In genomic region chr2:77725045-77725444, GRCh38 we compare ENCODE assay signal across 39 cellular contexts.
"Had no signal": no experiment of that assay in that cellular context is flagged by ENCODE, and none has a peak within 500 bp of the region (broad histone marks: within the 10 kb centered on the region; RNA-seq: fewer than 3 reads in every experiment).

No MANE protein-coding gene starts in this region.

- H3K4me1 Mint-ChIP-seq: activated naive CD4-positive, alpha-beta T cell treated with anti-CD3 and anti-CD28 coated beads, Interleukin-2, amount 10 ng/mL, durations not matched to agents 7 days and 5 days; activated naive CD4-positive, alpha-beta T cell treated with anti-CD3 and anti-CD28 coated beads, Interleukin-2, amount 50 U/mL, for 24 hours; activated naive CD8-positive, alpha-beta T cell treated with anti-CD3 and anti-CD28 coated beads for 36 hours; activated naive CD8-positive, alpha-beta T cell treated with anti-CD3 and anti-CD28 coated beads, Interleukin-2, amount 10 ng/mL, durations not matched to agents 7 days and 5 days; activated naive CD8-positive, alpha-beta T cell treated with anti-CD3 and anti-CD28 coated beads, Interleukin-2, amount 50 U/mL, for 24 hours; activated T-helper 17 cell treated with anti-CD3 and anti-CD28 coated beads, Interleukin-2, amount 50 U/mL, for 72 hours; brain; central memory CD8-positive, alpha-beta T cell had no signal

- H3K36me3 Mint-ChIP-seq: activated naive CD4-positive, alpha-beta T cell treated with anti-CD3 and anti-CD28 coated beads, Interleukin-2, amount 10 ng/mL, durations not matched to agents 7 days and 5 days; activated naive CD4-positive, alpha-beta T cell treated with anti-CD3 and anti-CD28 coated beads, Interleukin-2, amount 50 U/mL, for 24 hours; activated naive CD4-positive, alpha-beta T cell treated with anti-CD3 and anti-CD28 coated beads, Interleukin-2, amount 50 U/mL, for 72 hours; activated naive CD8-positive, alpha-beta T cell; activated naive CD8-positive, alpha-beta T cell treated with anti-CD3 and anti-CD28 coated beads for 36 hours; activated naive CD8-positive, alpha-beta T cell treated with anti-CD3 and anti-CD28 coated beads, Interleukin-2, amount 10 ng/mL, durations not matched to agents 7 days and 5 days; brain had no signal

- H3K4me3 Mint-ChIP-seq: activated naive CD4-positive, alpha-beta T cell treated with anti-CD3 and anti-CD28 coated beads for 36 hours; activated naive CD4-positive, alpha-beta T cell treated with anti-CD3 and anti-CD28 coated beads, Interleukin-2, amount 10 ng/mL, durations not matched to agents 7 days and 5 days; activated naive CD4-positive, alpha-beta T cell treated with anti-CD3 and anti-CD28 coated beads, Interleukin-2, amount 50 U/mL, for 24 hours; activated naive CD8-positive, alpha-beta T cell; activated naive CD8-positive, alpha-beta T cell treated with anti-CD3 and anti-CD28 coated beads for 36 hours; activated naive CD8-positive, alpha-beta T cell treated with anti-CD3 and anti-CD28 coated beads, Interleukin-2, amount 10 ng/mL, durations not matched to agents 7 days and 5 days; activated naive CD8-positive, alpha-beta T cell treated with anti-CD3 and anti-CD28 coated beads, Interleukin-2, amount 50 U/mL, for 24 hours; activated T-cell treated with anti-CD3 and anti-CD28 coated beads, Interleukin-2, amount 50 U/mL, for 24 hours; activated T-cell treated with anti-CD3 and anti-CD28 coated beads, Interleukin-2, amount 50 U/mL, for 4 hours; activated T-cell treated with anti-CD3 and anti-CD28 coated beads, Interleukin-2, amount 50 U/mL, for 72 hours; activated T-helper 1 cell treated with anti-CD3 and anti-CD28 coated beads, Interleukin-12 subunit alpha, Interleukin-12 subunit beta, Interleukin-2, Interleukin-4 antibody, amounts not matched to agents 30 ng/mL and 10 ng/mL and 1 ng/mL, durations not matched to agents 14 hours and 24 hours and 36 hours; activated T-helper 17 cell treated with anti-CD3 and anti-CD28 coated beads, Interleukin-2, amount 50 U/mL, for 72 hours; brain; central memory CD8-positive, alpha-beta T cell had no signal

- H3K9me3 ChIP-seq: adrenal gland, ascending aorta, body of pancreas had no signal

- H3K36me3 ChIP-seq: adrenal gland, ascending aorta, brain microvascular endothelial cell, breast epithelium, cardiac muscle cell had no signal

- H3K4me3 ChIP-seq: adrenal gland, ascending aorta, body of pancreas, breast epithelium, cardiac muscle cell had no signal

- DNase-seq: activated effector memory CD4-positive, alpha-beta T cell treated with anti-CD3 and anti-CD28 coated beads, Interleukin-2, amount 50 U/mL, for 16 hours; activated effector memory CD4-positive, alpha-beta T cell treated with Interleukin-2 at 50 U/mL for 16 hours; activated gamma-delta T cell; activated gamma-delta T cell treated with Interleukin-2 at 50 U/mL for 16 hours; activated naive CD4-positive, alpha-beta T cell; activated naive CD4-positive, alpha-beta T cell treated with anti-CD3 and anti-CD28 coated beads for 36 hours; activated naive CD4-positive, alpha-beta T cell treated with anti-CD3 and anti-CD28 coated beads, Interleukin-2, amount 10 ng/mL, durations not matched to agents 7 days and 5 days; activated naive CD4-positive, alpha-beta T cell treated with anti-CD3 and anti-CD28 coated beads, Interleukin-2, amount 50 U/mL, for 16 hours; activated naive CD4-positive, alpha-beta T cell treated with Interleukin-2 at 50 U/mL for 16 hours; activated naive CD8-positive, alpha-beta T cell treated with anti-CD3 and anti-CD28 coated beads for 36 hours; activated naive CD8-positive, alpha-beta T cell treated with anti-CD3 and anti-CD28 coated beads, Interleukin-2, amount 10 ng/mL, durations not matched to agents 7 days and 5 days; activated naive CD8-positive, alpha-beta T cell treated with anti-CD3 and anti-CD28 coated beads, Interleukin-2, amount 50 U/mL, for 24 hours; activated T-cell treated with anti-CD3 and anti-CD28 coated beads, Interleukin-2, amount 50 U/mL, for 24 hours; activated T-cell treated with anti-CD3 and anti-CD28 coated beads, Interleukin-2, amount 50 U/mL, for 4 hours; activated T-cell treated with anti-CD3 and anti-CD28 coated beads, Interleukin-2, amount 50 U/mL, for 48 hours; activated T-cell treated with anti-CD3 and anti-CD28 coated beads, Interleukin-2, amount 50 U/mL, for 72 hours; adrenal gland; amniotic stem cell; amygdala; anterior cingulate cortex; aorta; body of pancreas; brain microvascular endothelial cell; caudate nucleus; central memory CD4-positive, alpha-beta T cell; cerebellar nuclear complex had no signal

- FAIRE-seq: astrocyte, bronchial epithelial cell had no signal

- H3K27ac ChIP-seq: adrenal gland, ascending aorta, body of pancreas, brain microvascular endothelial cell, breast epithelium, cardiac muscle cell had no signal

- ATAC-seq: activated naive CD4-positive, alpha-beta T cell treated with anti-CD3 and anti-CD28 coated beads, Interleukin-2, amount 50 U/mL, for 72 hours; activated naive CD8-positive, alpha-beta T cell treated with anti-CD3 and anti-CD28 coated beads, Interleukin-2, amount 50 U/mL, for 24 hours; activated T-cell treated with anti-CD3 and anti-CD28 coated beads, Interleukin-2, amount 50 U/mL, for 4 hours; activated T-cell treated with anti-CD3 and anti-CD28 coated beads, Interleukin-2, amount 50 U/mL, for 72 hours; activated T-helper 17 cell treated with anti-CD3 and anti-CD28 coated beads, Interleukin-2, amount 50 U/mL, for 72 hours; body of pancreas had no signal

- H3K27ac Mint-ChIP-seq: activated naive CD4-positive, alpha-beta T cell treated with anti-CD3 and anti-CD28 coated beads for 36 hours; activated naive CD4-positive, alpha-beta T cell treated with anti-CD3 and anti-CD28 coated beads, Interleukin-2, amount 10 ng/mL, durations not matched to agents 7 days and 5 days; activated naive CD4-positive, alpha-beta T cell treated with anti-CD3 and anti-CD28 coated beads, Interleukin-2, amount 50 U/mL, for 24 hours; activated naive CD4-positive, alpha-beta T cell treated with anti-CD3 and anti-CD28 coated beads, Interleukin-2, amount 50 U/mL, for 72 hours; activated naive CD8-positive, alpha-beta T cell; activated naive CD8-positive, alpha-beta T cell treated with anti-CD3 and anti-CD28 coated beads for 36 hours; activated naive CD8-positive, alpha-beta T cell treated with anti-CD3 and anti-CD28 coated beads, Interleukin-2, amount 10 ng/mL, durations not matched to agents 7 days and 5 days; activated naive CD8-positive, alpha-beta T cell treated with anti-CD3 and anti-CD28 coated beads, Interleukin-2, amount 50 U/mL, for 24 hours; activated T-cell treated with anti-CD3 and anti-CD28 coated beads, Interleukin-2, amount 50 U/mL, for 24 hours; activated T-cell treated with anti-CD3 and anti-CD28 coated beads, Interleukin-2, amount 50 U/mL, for 72 hours; activated T-helper 1 cell treated with anti-CD3 and anti-CD28 coated beads, Interleukin-12 subunit alpha, Interleukin-12 subunit beta, Interleukin-2, Interleukin-4 antibody, amounts not matched to agents 30 ng/mL and 10 ng/mL and 1 ng/mL, durations not matched to agents 14 hours and 24 hours and 36 hours; activated T-helper 17 cell treated with anti-CD3 and anti-CD28 coated beads, Interleukin-2, amount 50 U/mL, for 72 hours; activated T-helper 2 cell treated with anti-CD3 and anti-CD28 coated beads, Interferon-gamma antibody, Interleukin-2, Interleukin-4, amounts not matched to agents 10 μg/mL and 5 μg/mL and 100 μg/mL, durations not matched to agents 14 hours and 24 hours and 36 hours; brain had no signal

- H3K4me1 ChIP-seq: adrenal gland, ascending aorta, body of pancreas, breast epithelium had no signal

- H3K27me3 Mint-ChIP-seq: activated naive CD4-positive, alpha-beta T cell treated with anti-CD3 and anti-CD28 coated beads, Interleukin-2, amount 10 ng/mL, durations not matched to agents 7 days and 5 days; activated naive CD4-positive, alpha-beta T cell treated with anti-CD3 and anti-CD28 coated beads, Interleukin-2, amount 50 U/mL, for 24 hours; activated naive CD8-positive, alpha-beta T cell; activated naive CD8-positive, alpha-beta T cell treated with anti-CD3 and anti-CD28 coated beads for 36 hours; activated naive CD8-positive, alpha-beta T cell treated with anti-CD3 and anti-CD28 coated beads, Interleukin-2, amount 10 ng/mL, durations not matched to agents 7 days and 5 days; activated naive CD8-positive, alpha-beta T cell treated with anti-CD3 and anti-CD28 coated beads, Interleukin-2, amount 50 U/mL, for 24 hours; activated T-cell treated with anti-CD3 and anti-CD28 coated beads, Interleukin-2, amount 50 U/mL, for 24 hours; activated T-helper 17 cell treated with anti-CD3 and anti-CD28 coated beads, Interleukin-2, amount 50 U/mL, for 72 hours; brain; central memory CD8-positive, alpha-beta T cell had no signal

- H3K27me3 ChIP-seq: adrenal gland, ascending aorta, body of pancreas, brain microvascular endothelial cell, breast epithelium, cardiac muscle cell had no signal
